In the genomic region with DNA sequence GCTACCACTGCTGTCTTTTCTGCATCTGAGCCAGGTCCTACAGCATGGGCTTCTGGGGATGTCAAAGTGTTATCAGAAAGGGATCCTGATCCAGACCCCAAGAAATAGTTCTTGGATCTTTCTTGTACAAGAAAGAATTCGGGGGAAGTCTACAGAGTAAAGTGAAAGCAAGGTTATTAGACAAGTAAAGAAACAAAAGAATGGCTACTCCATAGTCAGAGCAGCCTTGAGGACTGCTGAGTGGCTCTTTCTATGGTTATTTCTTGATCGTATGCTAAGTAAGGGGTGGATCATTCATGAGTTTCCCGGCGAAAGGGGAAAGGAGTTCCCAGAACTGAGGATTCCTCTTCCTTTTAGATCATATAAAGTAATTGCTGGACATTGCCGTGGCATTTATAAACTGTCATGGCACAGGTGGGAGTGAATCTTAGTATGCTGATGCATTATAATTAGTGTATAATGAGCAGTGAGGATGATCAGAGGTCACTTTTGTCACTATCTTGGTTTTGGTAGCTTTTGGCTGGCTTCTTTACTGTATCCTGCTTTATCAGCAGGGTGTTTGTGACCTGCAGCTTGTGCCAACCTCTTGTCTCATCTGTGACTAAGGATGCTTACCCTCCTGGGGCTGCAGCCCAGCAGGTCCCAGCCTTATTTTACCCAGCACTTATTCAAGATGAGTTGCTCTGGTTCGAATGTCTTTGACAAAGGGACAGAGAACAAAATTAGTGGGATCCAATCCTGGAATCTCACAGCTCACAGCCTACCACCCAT, we compare ENCODE assay signal across 11 cellular contexts. TPM values are rescaled to one million over a fixed set of nuclear protein-coding genes. Genes with fewer than 3 reads are reported as not detected.
DNase-seq lines count a peak whose midpoint lies in the region; ATAC-seq and TF ChIP-seq lines count a peak whose summit lies in the region.
"Had no signal": no experiment of that assay in that cellular context is flagged by ENCODE, and none has a peak within 500 bp of the region (broad histone marks: within the 10 kb centered on the region; RNA-seq: fewer than 3 reads in every experiment).

No MANE protein-coding gene starts in this region.

- H3K79me2 ChIP-seq in PC-3 (ENCODE audit: low read length) = no peaks in the 10 kb centered on the region

- H3K4me3 Mint-ChIP-seq in natural killer cell treated with Interleukin-12 subunit alpha and Interleukin-12 subunit beta and Interleukin-15 and Interleukin-18, amount 100 ng/mL, for 72 hours = peak overlapping the region; percentile 79
- H3K4me3 Mint-ChIP-seq in natural killer cell = no peak overlapping the region
- H3K4me3 Mint-ChIP-seq: memory B cell had no signal

- peak overlapping the region; percentile 46; the same call in 1 of the 2 replicates for H2AFZ ChIP-seq in PC-3 (ENCODE audit: low read length)

- POLR2A ChIA-PET in PC-3 (lab: Charles Lee; ENCODE audit: unreplicated experiment) = interaction anchor here (0.6 kb wide), 1 partner anchor 222 kb away, joined by 5 read pairs; no protein-coding TSS in a partner anchor

- peaks cover 6% of the 10 kb centered on the region for H3K36me3 Mint-ChIP-seq in natural killer cell treated with Interleukin-12 subunit alpha and Interleukin-12 subunit beta and Interleukin-15 and Interleukin-18, amount 100 ng/mL, for 72 hours
- no peaks in the 10 kb centered on the region for H3K36me3 Mint-ChIP-seq in natural killer cell

- TF ChIP-seq POLR2A in thyroid gland (IDR thresholded peaks at IDR 0.05) = no peak

- H3K9me3 ChIP-seq in PC-3 (ENCODE audit: low read length) (no peaks in the 10 kb centered on the region), thyroid gland (no peaks in the 10 kb centered on the region)

- H4K20me1 ChIP-seq in PC-3 (ENCODE audit: low read length) = no peaks in the 10 kb centered on the region

- BruUV-seq in PC-3 (replicated peaks; lab: Mats Ljungman, UMichigan) = no TSS peak

- ATAC-seq in natural killer cell treated with Interleukin-12 subunit alpha and Interleukin-12 subunit beta and Interleukin-15 and Interleukin-18, amount 100 ng/mL, for 72 hours = peak in 1 of 2 donors; percentile 39
- no peak for ATAC-seq in natural killer cell
- no peak for ATAC-seq in PC-3

- TF ChIP-seq CTCF in natural killer cell (IDR thresholded peaks at IDR 0.05) (no peak), PC-3 (conservative IDR thresholded peaks at IDR 0.05; ENCODE audit: low read depth, low read length) (no peak), fibroblast of pulmonary artery (IDR thresholded peaks at IDR 0.05; ENCODE audit: low read length, missing control alignments) (no peak), GM20000 (IDR thresholded peaks at IDR 0.05; ENCODE audit: extremely low read depth, missing control alignments) (no peak), thyroid gland (IDR thresholded peaks at IDR 0.05) (no peak)

- peaks cover 0 to 21% of the 10 kb centered on the region in 2 donors for H3K27me3 Mint-ChIP-seq in natural killer cell treated with Interleukin-12 subunit alpha and Interleukin-12 subunit beta and Interleukin-15 and Interleukin-18, amount 100 ng/mL, for 72 hours
- peaks cover 2 to 17% of the 10 kb centered on the region in 2 donors for H3K27me3 Mint-ChIP-seq in natural killer cell (ENCODE audit: low read depth in 2 of 2)
- H3K27me3 Mint-ChIP-seq: memory B cell had no signal

- intact Hi-C loops in natural killer cell (cut with micrococcal nuclease) (no loop called here), PC-3 (cut with micrococcal nuclease) (no loop called here), thyroid gland (cut with DNase I) (no loop called here)

- H3K4me2 ChIP-seq in PC-3 (ENCODE audit: low read length) = peak overlapping the region; percentile 55

- no peaks in the 10 kb centered on the region for H3F3A ChIP-seq in PC-3 (ENCODE audit: low read length, unreplicated experiment)

- H3K4me1 ChIP-seq in PC-3 (ENCODE audit: insufficient read depth, low read length) (no peaks in the 10 kb centered on the region), thyroid gland (peaks cover 0 to 14% of the 10 kb centered on the region in 2 donors)

- H3K9ac ChIP-seq in PC-3 (ENCODE audit: low read length) = no peak overlapping the region

- no peak for DNase-seq in natural killer cell treated with Interleukin-12 subunit alpha and Interleukin-12 subunit beta and Interleukin-15 and Interleukin-18, amount 100 ng/mL, for 72 hours (ENCODE audit: low spot score)
- DNase-seq in natural killer cell (no peak), PC-3 (no peak), fibroblast of pulmonary artery (ENCODE audit: low read depth) (no peak), GM20000 (ENCODE audit: low spot score) (no peak), NCI-H2029 (lab: John Stamatoyannopoulos, UW) (no peak), thyroid gland (no peak)
- DNase-seq: DMS79; NCI-H1092 treated with DMSO at 0.1 percent for 48 hours; stimulated activated CD4-positive, alpha-beta T cell treated with anti-CD3 and anti-CD28 coated beads, Interleukin-4, amount 100 ng/mL, for 4 hours had no signal

- H3K4me3 ChIP-seq in PC-3 (ENCODE audit: low read length) (0 out of 2 replicates have a peak overlapping the region, but pooled peaks have one; percentile 29), fibroblast of pulmonary artery (replicated peaks; ENCODE audit: low read depth, low read length) (peak overlapping the region; percentile 30), thyroid gland (replicated peaks in 1 of 3) (no peak overlapping the region)

- H3K27me3 ChIP-seq in PC-3 (ENCODE audit: low read length) = peaks cover 16% of the 10 kb centered on the region
- no peaks in the 10 kb centered on the region for H3K27me3 ChIP-seq in thyroid gland

- H3K27ac ChIP-seq in PC-3 (ENCODE audit: low read length) = no peak overlapping the region
- no peak overlapping the region for H3K27ac ChIP-seq in thyroid gland

- peaks cover 4% of the 10 kb centered on the region for H3K9me3 Mint-ChIP-seq in natural killer cell treated with Interleukin-12 subunit alpha and Interleukin-12 subunit beta and Interleukin-15 and Interleukin-18, amount 100 ng/mL, for 72 hours
- H3K9me3 Mint-ChIP-seq in natural killer cell = no peaks in the 10 kb centered on the region

- H3K36me3 ChIP-seq in PC-3 (ENCODE audit: low read depth, low read length) (no peaks in the 10 kb centered on the region), thyroid gland (no peaks in the 10 kb centered on the region)

- H3K4me1 Mint-ChIP-seq in natural killer cell treated with Interleukin-12 subunit alpha and Interleukin-12 subunit beta and Interleukin-15 and Interleukin-18, amount 100 ng/mL, for 72 hours (ENCODE audit: low read depth in 2 of 2) = peaks cover 6 to 15% of the 10 kb centered on the region in 2 donors
- H3K4me1 Mint-ChIP-seq in natural killer cell = peaks cover 8 to 12% of the 10 kb centered on the region in 2 donors

- CTCF ChIA-PET in PC-3 (lab: Charles Lee) = no interaction called here

- WGBS in thyroid gland, 2 donors = 46 to 60% methylated on average over 6 of the region's 6 CpGs

- peak overlapping the region in 1 of 2 donors; percentile 29 for H3K27ac Mint-ChIP-seq in natural killer cell treated with Interleukin-12 subunit alpha and Interleukin-12 subunit beta and Interleukin-15 and Interleukin-18, amount 100 ng/mL, for 72 hours
- H3K27ac Mint-ChIP-seq in natural killer cell = no peak overlapping the region
- H3K27ac Mint-ChIP-seq: memory B cell had no signal

- no peaks in the 10 kb centered on the region for H3K9me2 ChIP-seq in PC-3 (replicated peaks; ENCODE audit: low read length)

RNA-seq across cellular contexts. Expression of a gene that starts 41.1 kb away (rescaled TPM):
- total RNA-seq in natural killer cell treated with Interleukin-12 subunit alpha and Interleukin-12 subunit beta and Interleukin-15 and Interleukin-18, amount 100 ng/mL, for 72 hours = 1 to 10 TPM; 4.5 to 5.7 TPM
- total RNA-seq in natural killer cell (1 to 10 TPM; 2.1 to 3.4 (median 2.5) TPM), PC-3 (2014; rRNA removed) (3.4 and 4.4 TPM in 2 replicates), thyroid gland (1 to 10 TPM; 1.1 to 4.2 (median 2.9) TPM)

Comparison
In these comparisons a context has a peak if more than half of its experiments do, and no peak if none do; other contexts are left out.
1. H3K4me3 ChIP-seq: peak in PC-3 (single experiment) and fibroblast of pulmonary artery (single experiment); none in thyroid gland (0 of 3).